ENCODE assay signal across 26 cellular contexts in the genomic region with DNA sequence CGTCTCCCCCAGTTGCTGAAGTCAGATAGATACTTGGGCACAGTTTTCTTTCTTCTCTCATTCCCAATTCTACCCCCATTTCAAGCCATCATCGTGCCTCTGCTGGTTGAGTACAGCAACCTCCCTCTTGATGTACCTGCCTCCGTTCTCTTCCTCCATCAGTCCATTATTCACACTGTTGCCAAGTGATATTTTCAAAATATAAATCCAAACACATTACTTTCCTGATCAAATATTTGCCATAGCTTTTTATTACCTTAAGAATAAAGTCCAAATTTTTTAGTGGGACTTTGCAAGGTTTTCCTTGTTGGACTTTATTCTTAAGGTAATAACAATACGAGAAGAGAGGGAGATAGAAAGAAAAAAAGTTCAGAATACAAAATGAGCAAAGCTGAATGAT. TPM values are rescaled to one million over a fixed set of nuclear protein-coding genes. Genes with fewer than 3 reads are reported as not detected.
"Had no signal": no experiment of that assay in that cellular context is flagged by ENCODE, and none has a peak within 500 bp of the region (broad histone marks: within the 10 kb centered on the region; RNA-seq: fewer than 3 reads in every experiment).

No MANE protein-coding gene starts in this region.

- FAIRE-seq: TTC549 had no signal

- H3K27me3 ChIP-seq: ascending aorta, body of pancreas, MG63 had no signal

- H3K4me2 ChIP-seq: PC-9 had no signal

- H3K27ac ChIP-seq: ascending aorta, body of pancreas, PC-9 had no signal

- DNase-seq: activated B cell treated with CpG ODN at 0.5 μM for 24 hours; activated CD4-positive, alpha-beta memory T cell treated with anti-CD3 and anti-CD28 coated beads for 36 hours; activated CD4-positive, alpha-beta T cell treated with anti-CD3 and anti-CD28 coated beads for 1 hour; activated CD4-positive, alpha-beta T cell treated with anti-CD3 and anti-CD28 coated beads, Interleukin-2, amount 10 ng/mL, durations not matched to agents 7 days and 5 days; activated CD8-positive, alpha-beta memory T cell treated with anti-CD3 and anti-CD28 coated beads for 24 hours; activated effector memory CD4-positive, alpha-beta T cell treated with anti-CD3 and anti-CD28 coated beads, Interleukin-2, amount 50 U/mL, for 16 hours; activated naive CD4-positive, alpha-beta T cell treated with Interleukin-2 at 50 U/mL for 16 hours; activated naive CD8-positive, alpha-beta T cell treated with anti-CD3 and anti-CD28 coated beads, Interleukin-2, amount 50 U/mL, for 24 hours; activated T-cell treated with anti-CD3 and anti-CD28 coated beads, Interleukin-2, amount 50 U/mL, for 4 hours; amniotic stem cell; body of pancreas; central memory CD4-positive, alpha-beta T cell; MG63; MV-4-11; NCI-H1092 treated with DMSO at 0.1 percent for 48 hours; NCI-H1436; NCI-H1694 treated with DMSO at 0.1 percent for 48 hours; NCI-H2029 treated with DMSO at 0.1 percent for 48 hours; NCI-H510A treated with DMSO at 0.1 percent for 48 hours; PC-9; SIG-M5; T-helper 17 cell; T1000 had no signal

- H3K4me3 ChIP-seq: ascending aorta, body of pancreas, MG63, PC-9 had no signal

- H2AFZ ChIP-seq: PC-9 had no signal

- H3K36me3 ChIP-seq: ascending aorta, MG63 had no signal

- H3K9me3 ChIP-seq: ascending aorta, body of pancreas, MG63 had no signal

- ATAC-seq: activated naive CD4-positive, alpha-beta T cell treated with anti-CD3 and anti-CD28 coated beads, Interleukin-2, amount 50 U/mL, for 72 hours; activated naive CD8-positive, alpha-beta T cell treated with anti-CD3 and anti-CD28 coated beads, Interleukin-2, amount 50 U/mL, for 24 hours; activated T-cell treated with anti-CD3 and anti-CD28 coated beads, Interleukin-2, amount 50 U/mL, for 4 hours; body of pancreas; T-helper 17 cell had no signal

- H3K4me1 ChIP-seq: ascending aorta, body of pancreas had no signal

RNA-seq across cellular contexts. Expression of a gene that starts 18.6 kb away (rescaled TPM):
- total RNA-seq: activated CD4-positive, alpha-beta memory T cell treated with anti-CD3 and anti-CD28 coated beads for 36 hours; activated CD4-positive, alpha-beta T cell treated with anti-CD3 and anti-CD28 coated beads, Interleukin-2, amount 10 ng/mL, durations not matched to agents 7 days and 5 days; activated naive CD4-positive, alpha-beta T cell treated with anti-CD3 and anti-CD28 coated beads, Interleukin-2, amount 50 U/mL, for 72 hours; activated T-cell treated with anti-CD3 and anti-CD28 coated beads, Interleukin-2, amount 50 U/mL, for 4 hours had no signal

RNA-seq across cellular contexts. Expression of a gene that starts 51.9 kb away (rescaled TPM):
- total RNA-seq: activated CD4-positive, alpha-beta memory T cell treated with anti-CD3 and anti-CD28 coated beads for 36 hours; activated CD4-positive, alpha-beta T cell treated with anti-CD3 and anti-CD28 coated beads, Interleukin-2, amount 10 ng/mL, durations not matched to agents 7 days and 5 days; activated naive CD4-positive, alpha-beta T cell treated with anti-CD3 and anti-CD28 coated beads, Interleukin-2, amount 50 U/mL, for 72 hours had no signal
